27 cellular contexts compared by ENCODE assay signal in the genomic region with DNA sequence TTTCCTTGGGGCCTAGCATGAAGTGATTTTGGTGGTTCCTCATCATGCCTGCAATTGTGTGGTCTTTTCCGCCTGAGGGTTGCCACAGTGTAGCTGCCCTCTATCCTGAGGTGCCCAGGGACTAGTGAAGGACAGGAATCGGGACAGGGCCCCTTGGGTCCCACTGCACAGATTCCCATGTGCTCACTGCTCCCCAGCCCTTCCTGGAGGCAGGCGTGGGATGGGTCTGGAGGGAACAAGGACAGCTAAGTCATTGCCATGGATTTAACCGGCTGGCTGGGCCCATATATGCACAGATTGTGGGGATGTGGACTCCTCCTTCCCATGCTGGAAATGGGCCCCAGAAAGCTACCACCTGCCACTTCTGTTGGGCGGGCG.
DNase-seq lines count a peak whose midpoint lies in the region; ATAC-seq, FAIRE-seq and TF ChIP-seq lines count a peak whose summit lies in the region.
"Had no signal": no experiment of that assay in that cellular context is flagged by ENCODE, and none has a peak within 500 bp of the region (broad histone marks: within the 10 kb centered on the region; RNA-seq: fewer than 3 reads in every experiment).

No MANE protein-coding gene starts in this region.

- no peak for ATAC-seq in K562
- no peak for ATAC-seq in HG03139 (IDR thresholded peaks at IDR 0.05; ENCODE audit: unreplicated experiment)
- ATAC-seq: A549, HCT116, Right ventricle myocardium inferior, SK-N-SH treated with all-trans-retinoic acid at 6 μM for 48 hours had no signal

- POLR2A ChIA-PET in Caco-2 (lab: Charles Lee) (no interaction called here), K562 (lab: Yijun Ruan, JAX) (interaction anchor here (1.3 to 3.3 kb wide), 3 partner anchors 11 to 124 kb away, joined by 4 to 18 read pairs (median 4); no protein-coding TSS in a partner anchor)

- H3K27ac ChIP-seq in K562 (ENCODE audit: extremely low read depth, low read depth, low read length) (no peak overlapping the region), esophagus (ENCODE audit: low read depth in 2 of 2, low read length in 1 of 2) (peak overlapping the region; percentile 95 to 98)
- H3K27ac ChIP-seq: A549; BLaER1 treated with 17β-estradiol and CSF1 and Interleukin-3, amounts not matched to agents 10 nM and 100 nM; KMS-11; SJCRH30 had no signal

- H3K79me2 ChIP-seq in K562 (ENCODE audit: control insufficient read depth, insufficient read depth, low read length): no peaks in the 10 kb centered on the region

- TF ChIP-seq CTCF in Caco-2 (IDR thresholded peaks at IDR 0.05; ENCODE audit: insufficient read depth in 1 of 2, low read depth in 1 of 2, low read length in 1 of 2, severe bottlenecking in 1 of 2, unreplicated experiment in 1 of 2) (no peak), GM10266 (IDR thresholded peaks at IDR 0.05; ENCODE audit: control insufficient read depth, insufficient read depth, low read depth, missing control alignments) (peak; percentile 2), K562 (IDR thresholded peaks at IDR 0.05 in 2 of 3, conservative IDR thresholded peaks at IDR 0.05 in 1 of 3; ENCODE audit: insufficient read depth in 2 of 3, low read depth in 1 of 3, low read length in 3 of 3) (no peak)

- H4K20me1 ChIP-seq in K562 (replicated peaks; ENCODE audit: control insufficient read depth, insufficient read depth, low read length): no peaks in the 10 kb centered on the region
- H4K20me1 ChIP-seq: BLaER1 treated with 17β-estradiol and CSF1 and Interleukin-3, amounts not matched to agents 10 nM and 100 nM had no signal

- BruUV-seq in Caco-2 (replicated peaks; lab: Mats Ljungman, UMichigan) (no TSS peak), K562 (replicated peaks; lab: Mats Ljungman, UMichigan) (no TSS peak)

- CTCF ChIA-PET in Caco-2 (lab: Charles Lee): interaction anchor here (1.2 kb wide), 1 partner anchor 17 kb away, joined by 4 read pairs; no protein-coding TSS in a partner anchor
- CTCF ChIA-PET in K562 (lab: Yijun Ruan, JAX; ENCODE audit: low intra/inter-chr PET ratio): no interaction called here

- FAIRE-seq in K562 (lab: Jason Lieb, UNC): no peak
- FAIRE-seq: A549, GM12892, GM19239, RCC 7860 had no signal

- no peaks in the 10 kb centered on the region for H3K27me3 Mint-ChIP-seq in Caco-2 (ENCODE audit: insufficient read depth, unreplicated experiment)

- intact Hi-C loops in Caco-2 (cut with micrococcal nuclease; ENCODE audit: unreplicated experiment) (no loop called here), K562 (cut with micrococcal nuclease) (loop anchor here (2.0 kb wide), 1 partner anchor 22 kb away; no protein-coding TSS in a partner anchor)

- peaks cover 38% of the 10 kb centered on the region for H3K4me1 ChIP-seq in Caco-2
- H3K4me1 ChIP-seq in K562 (replicated peaks in 1 of 2; ENCODE audit: control insufficient read depth in 2 of 2, insufficient read depth in 2 of 2, low read length in 2 of 2): peaks cover 21 to 37% of the 10 kb centered on the region in 2 experiments; a peak in 4 of 5 replicates
- peaks cover 0 to 18% of the 10 kb centered on the region in 2 donors for H3K4me1 ChIP-seq in esophagus (ENCODE audit: control insufficient read depth in 2 of 2, insufficient read depth in 2 of 2, low read length in 1 of 2)
- H3K4me1 ChIP-seq: SJCRH30 had no signal

- H3K36me3 ChIP-seq in Caco-2 (ENCODE audit: control insufficient read depth, insufficient read depth, low read length) (no peaks in the 10 kb centered on the region), K562 (ENCODE audit: control insufficient read depth, insufficient read depth, low read length) (no peaks in the 10 kb centered on the region), esophagus (ENCODE audit: control insufficient read depth in 2 of 2, insufficient read depth in 2 of 2, low read length in 1 of 2) (no peaks in the 10 kb centered on the region)
- H3K36me3 ChIP-seq: BLaER1 treated with 17β-estradiol and CSF1 and Interleukin-3, amounts not matched to agents 10 nM and 100 nM; SJCRH30 had no signal

- in situ Hi-C loops in K562 (cut with MboI): no loop called here

- H3K9ac ChIP-seq in K562 (ENCODE audit: insufficient read depth in 1 of 2, low read depth in 2 of 2, low read length in 2 of 2): no peak overlapping the region
- H3K9ac ChIP-seq: BLaER1 treated with 17β-estradiol and CSF1 and Interleukin-3, amounts not matched to agents 10 nM and 100 nM; KMS-11 had no signal

- peaks cover 46% of the 10 kb centered on the region for H3K4me1 Mint-ChIP-seq in Caco-2 (ENCODE audit: low read depth, unreplicated experiment)

- TF ChIP-seq EP300 in K562 (IDR thresholded peaks at IDR 0.05; ENCODE audit: low read length): no peak

- TF ChIP-seq POLR2A in K562 (conservative IDR thresholded peaks at IDR 0.05): no peak

- peaks cover 20% of the 10 kb centered on the region for H3K9me3 ChIP-seq in Caco-2
- H3K9me3 ChIP-seq in K562 (replicated peaks; ENCODE audit: control insufficient read depth, insufficient read depth, low read depth, low read length): peaks cover 6% of the 10 kb centered on the region
- no peaks in the 10 kb centered on the region for H3K9me3 ChIP-seq in esophagus (ENCODE audit: control insufficient read depth in 2 of 2, insufficient read depth in 1 of 2, low read depth in 1 of 2, low read length in 1 of 2)
- H3K9me3 ChIP-seq: SJCRH30 had no signal

- peaks cover 5% of the 10 kb centered on the region for H3K36me3 Mint-ChIP-seq in Caco-2 (ENCODE audit: insufficient read depth, unreplicated experiment)

- H3K4me3 Mint-ChIP-seq in Caco-2 (ENCODE audit: unreplicated experiment): no peak overlapping the region
- H3K4me3 Mint-ChIP-seq: CD4-positive, alpha-beta T cell had no signal

- no peak for TF ChIP-seq RAD21 in K562 (CRISPR knock-in tag; conservative IDR thresholded peaks at IDR 0.05 in 1 of 2, IDR thresholded peaks at IDR 0.05 in 1 of 2)

- no peak overlapping the region for H3K4me3 ChIP-seq in Caco-2 (ENCODE audit: low read depth, low read length)
- no peak overlapping the region for H3K4me3 ChIP-seq in K562
- H3K4me3 ChIP-seq in esophagus (ENCODE audit: low read depth in 1 of 2, low read length in 2 of 2): no peak overlapping the region
- H3K4me3 ChIP-seq: A549; BLaER1 treated with 17β-estradiol and CSF1 and Interleukin-3, amounts not matched to agents 10 nM and 100 nM; SJCRH30 had no signal

- no peak for DNase-seq in Caco-2
- DNase-seq in GM10266 (ENCODE audit: extremely low spot score): no peak
- DNase-seq in K562 (ENCODE audit: extremely low read depth in 1 of 4, low spot score in 3 of 4): no peak
- DNase-seq in NOMO-1 treated with dmso at 0.1 percent for 144 hours (lab: John Stamatoyannopoulos, UW; ENCODE audit: unreplicated experiment): no peak
- no peak for DNase-seq in inferior parietal cortex (ENCODE audit: extremely low spot score)
- DNase-seq in stimulated activated CD4-positive, alpha-beta T cell treated with anti-CD3 and anti-CD28 coated beads, Interleukin-2, amount 100 ng/mL, for 48 hours: no peak
- DNase-seq: CD4-positive, alpha-beta T cell; GDM1; IMR-90; NCI-H1092; NCI-H1417 treated with DMSO at 0.1 percent for 48 hours; NCI-H1694 treated with DMSO at 0.1 percent for 48 hours; NCI-H2081 treated with DMSO at 0.1 percent for 48 hours; NCI-H2171; NCI-H226 had no signal

- H2AFZ ChIP-seq in K562 (ENCODE audit: low read depth, low read length): no peak overlapping the region

- no peaks in the 10 kb centered on the region for H3K9me1 ChIP-seq in K562 (ENCODE audit: control insufficient read depth, insufficient read depth, low read length)

- no peaks in the 10 kb centered on the region for H3K27me3 ChIP-seq in Caco-2 (replicated peaks; ENCODE audit: control insufficient read depth, insufficient read depth, low read length)
- no peaks in the 10 kb centered on the region for H3K27me3 ChIP-seq in K562 (ENCODE audit: control insufficient read depth in 2 of 2, insufficient read depth in 2 of 2, low read length in 2 of 2)
- H3K27me3 ChIP-seq in esophagus (ENCODE audit: control insufficient read depth in 1 of 2, insufficient read depth in 2 of 2, low read length in 2 of 2): no peaks in the 10 kb centered on the region
- H3K27me3 ChIP-seq: BLaER1 treated with 17β-estradiol and CSF1 and Interleukin-3, amounts not matched to agents 10 nM and 100 nM; SJCRH30 had no signal

- no peak overlapping the region for H3K4me2 ChIP-seq in K562 (ENCODE audit: insufficient read depth, low read length)
- H3K4me2 ChIP-seq: A549; BLaER1 treated with 17β-estradiol and CSF1 and Interleukin-3, amounts not matched to agents 10 nM and 100 nM; KMS-11 had no signal

- peaks cover 15% of the 10 kb centered on the region for H3K9me3 Mint-ChIP-seq in Caco-2 (ENCODE audit: unreplicated experiment)

- peak overlapping the region; percentile 84 for H3K27ac Mint-ChIP-seq in Caco-2 (ENCODE audit: unreplicated experiment)
- H3K27ac Mint-ChIP-seq: CD4-positive, alpha-beta T cell had no signal

- 65% methylated on average over 6 of the region's 6 CpGs for WGBS in K562 (ENCODE audit: insufficient coverage, low coverage, missing lambda C conversion rate)
- 73 to 76% methylated on average over 6 of the region's 6 CpGs for WGBS in esophagus, 2 donors

TF ChIP-seq in K562, 482 proteins besides CTCF, POLR2A, EP300 and RAD21:
- TF ChIP-seq PHF21A (IDR thresholded peaks at IDR 0.05; ENCODE audit: borderline replicate concordance, low read depth): peak; percentile 67; the same call in 1 of the 2 replicates
- TF ChIP-seq KDM1A (IDR thresholded peaks at IDR 0.05): peak; percentile 21 to 35; a peak in 1 of 4 replicates
- no peak for TF ChIP-seq RBM22 (IDR thresholded peaks at IDR 0.05; ENCODE audit: low read depth, low read length, poor library complexity, severe bottlenecking)
